1 cellular context compared by ENCODE assay signal in genomic region chr2:216119144-216119543, GRCh38.
TF ChIP-seq lines count a peak whose summit lies in the region.

No MANE protein-coding gene starts in this region.

TF ChIP-seq in IMR-90, 13 proteins besides CTCF, POLR2A, EP300 and RAD21:
- TF ChIP-seq RCOR1 (IDR thresholded peaks at IDR 0.05; ENCODE audit: insufficient replicate concordance, low read length) = no peak
- no peak for TF ChIP-seq USF2 (IDR thresholded peaks at IDR 0.05; ENCODE audit: low read depth, low read length)
- no peak for TF ChIP-seq ELK1 (IDR thresholded peaks at IDR 0.05; ENCODE audit: borderline replicate concordance, low read depth, low read length)
- TF ChIP-seq SMC3 (IDR thresholded peaks at IDR 0.05; ENCODE audit: low read depth, low read length) = no peak
- TF ChIP-seq MAFK (IDR thresholded peaks at IDR 0.05; ENCODE audit: low read depth, low read length) = no peak
- TF ChIP-seq MAZ (IDR thresholded peaks at IDR 0.05; ENCODE audit: borderline replicate concordance, low read depth, low read length) = no peak
